In the genomic region with DNA sequence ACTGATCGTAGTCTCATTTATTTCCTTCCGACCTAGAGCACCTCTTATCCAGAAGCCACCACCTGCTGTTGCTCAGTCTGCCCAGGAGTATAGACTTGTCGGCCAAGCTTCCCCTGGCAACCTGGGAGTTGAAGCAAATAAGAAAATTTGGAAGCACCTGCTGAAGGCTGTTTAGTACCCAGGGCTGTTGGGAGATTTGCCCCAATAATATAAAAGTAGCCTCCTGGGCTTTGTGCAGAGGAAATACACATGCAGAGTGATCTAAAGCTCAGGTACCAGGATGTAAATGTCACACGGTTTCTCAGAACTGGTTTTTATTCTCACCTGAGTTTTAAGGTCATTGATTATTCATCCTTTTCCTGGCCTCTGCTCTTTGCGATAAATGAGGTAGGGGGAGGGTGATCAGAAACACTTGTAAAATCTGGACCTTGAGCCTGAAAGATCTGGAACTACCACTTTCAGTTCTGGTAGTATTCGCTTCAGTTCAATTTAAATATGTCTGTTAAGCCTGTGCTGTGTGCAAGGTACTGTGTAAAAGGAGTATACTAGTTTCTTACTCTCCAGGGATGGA, we compare ENCODE assay signal across 1 cellular context.
TF ChIP-seq lines count a peak whose summit lies in the region.

No MANE protein-coding gene starts in this region.

TF ChIP-seq in GM23338, 12 proteins besides CTCF, POLR2A, EP300 and RAD21 (continued from another document):
- TF ChIP-seq, protein P1, sequence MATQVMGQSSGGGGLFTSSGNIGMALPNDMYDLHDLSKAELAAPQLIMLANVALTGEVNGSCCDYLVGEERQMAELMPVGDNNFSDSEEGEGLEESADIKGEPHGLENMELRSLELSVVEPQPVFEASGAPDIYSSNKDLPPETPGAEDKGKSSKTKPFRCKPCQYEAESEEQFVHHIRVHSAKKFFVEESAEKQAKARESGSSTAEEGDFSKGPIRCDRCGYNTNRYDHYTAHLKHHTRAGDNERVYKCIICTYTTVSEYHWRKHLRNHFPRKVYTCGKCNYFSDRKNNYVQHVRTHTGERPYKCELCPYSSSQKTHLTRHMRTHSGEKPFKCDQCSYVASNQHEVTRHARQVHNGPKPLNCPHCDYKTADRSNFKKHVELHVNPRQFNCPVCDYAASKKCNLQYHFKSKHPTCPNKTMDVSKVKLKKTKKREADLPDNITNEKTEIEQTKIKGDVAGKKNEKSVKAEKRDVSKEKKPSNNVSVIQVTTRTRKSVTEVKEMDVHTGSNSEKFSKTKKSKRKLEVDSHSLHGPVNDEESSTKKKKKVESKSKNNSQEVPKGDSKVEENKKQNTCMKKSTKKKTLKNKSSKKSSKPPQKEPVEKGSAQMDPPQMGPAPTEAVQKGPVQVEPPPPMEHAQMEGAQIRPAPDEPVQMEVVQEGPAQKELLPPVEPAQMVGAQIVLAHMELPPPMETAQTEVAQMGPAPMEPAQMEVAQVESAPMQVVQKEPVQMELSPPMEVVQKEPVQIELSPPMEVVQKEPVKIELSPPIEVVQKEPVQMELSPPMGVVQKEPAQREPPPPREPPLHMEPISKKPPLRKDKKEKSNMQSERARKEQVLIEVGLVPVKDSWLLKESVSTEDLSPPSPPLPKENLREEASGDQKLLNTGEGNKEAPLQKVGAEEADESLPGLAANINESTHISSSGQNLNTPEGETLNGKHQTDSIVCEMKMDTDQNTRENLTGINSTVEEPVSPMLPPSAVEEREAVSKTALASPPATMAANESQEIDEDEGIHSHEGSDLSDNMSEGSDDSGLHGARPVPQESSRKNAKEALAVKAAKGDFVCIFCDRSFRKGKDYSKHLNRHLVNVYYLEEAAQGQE (IDR thresholded peaks at IDR 0.05; ENCODE audit: unreplicated experiment): no peak
- TF ChIP-seq CREB1 (CRISPR knock-in tag; IDR thresholded peaks at IDR 0.05; ENCODE audit: low read depth) (no peak), EZH2 (IDR thresholded peaks at IDR 0.05; ENCODE audit: low read depth, unreplicated experiment) (no peak)
